ENCODE assay signal across 8 cellular contexts in the genomic region with DNA sequence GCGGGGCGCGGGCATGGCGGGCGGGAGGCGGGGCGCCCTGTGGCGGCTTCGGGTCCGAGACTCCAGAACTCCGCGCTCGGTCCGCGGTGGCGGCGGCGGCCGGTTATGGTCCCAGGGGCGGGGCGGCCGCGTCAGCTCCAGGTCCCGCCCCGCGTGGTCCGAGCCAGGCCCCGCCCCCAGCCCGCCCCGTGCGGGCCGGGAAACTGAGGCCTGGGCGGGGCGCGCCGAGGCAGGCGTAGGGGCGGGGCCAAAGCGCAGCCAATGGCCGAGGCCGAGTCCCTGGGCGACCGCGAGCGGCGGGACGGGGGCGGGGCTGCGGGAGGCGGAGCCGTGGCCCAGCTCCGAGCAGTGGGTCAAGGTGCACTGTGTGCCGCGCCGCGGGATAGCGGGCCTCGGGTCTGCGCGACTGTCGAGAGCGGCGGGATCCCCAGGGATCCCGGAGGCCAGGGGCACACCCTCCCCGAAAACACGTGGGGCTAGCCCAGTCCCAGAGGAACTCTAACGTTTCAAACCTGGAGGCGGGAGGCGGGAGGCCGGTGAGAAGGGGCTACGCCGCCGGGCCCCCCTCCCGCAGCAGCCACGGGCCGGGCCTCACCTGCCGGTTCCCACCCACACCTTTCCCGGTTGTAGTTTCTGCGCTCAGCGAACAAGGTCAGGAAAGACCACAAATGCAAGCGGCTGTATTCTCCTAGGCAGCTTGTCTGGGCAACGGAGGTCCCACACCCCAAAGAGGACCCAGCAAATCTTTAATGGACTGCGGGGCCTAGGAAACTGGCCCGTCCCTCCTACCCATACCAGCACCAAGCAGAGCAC. TPM values are rescaled to one million over a fixed set of nuclear protein-coding genes. Genes with fewer than 3 reads are reported as not detected.
DNase-seq lines count a peak whose midpoint lies in the region; ATAC-seq and TF ChIP-seq lines count a peak whose summit lies in the region.

A gene (minus strand): TSS at position 78 of the 813 bp plus-strand sequence. CDS start 63 bp downstream, at position 15.

- H4K20me1 ChIP-seq in BLaER1 treated with 17β-estradiol and CSF1 and Interleukin-3, amounts not matched to agents 10 nM and 100 nM: peaks cover 8 to 66% (median 35%) of the 10 kb centered on the region in 11 experiments; a peak in 19 of 22 replicates

- H3K9me3 ChIP-seq in BLaER1 treated with 17β-estradiol and CSF1 and Interleukin-3, amounts not matched to agents 10 nM and 100 nM (replicated peaks in 1 of 11): no peaks in the 10 kb centered on the region
- no peaks in the 10 kb centered on the region for H3K9me3 ChIP-seq in lung (ENCODE audit: control insufficient read depth in 2 of 2, insufficient read depth in 1 of 2, low read length in 1 of 2)

- peak within 1 kb of the TSS; percentile 60 for H3K27ac Mint-ChIP-seq in activated CD8-positive, alpha-beta T cell treated with anti-CD3 and anti-CD28 coated beads, Interleukin-2, amount 10 ng/mL, durations not matched to agents 7 days and 5 days

- no peaks in the 10 kb centered on the region for H3K27me3 ChIP-seq in BLaER1 treated with 17β-estradiol and CSF1 and Interleukin-3, amounts not matched to agents 10 nM and 100 nM
- no peaks in the 10 kb centered on the region for H3K27me3 ChIP-seq in lung (ENCODE audit: control insufficient read depth, insufficient read depth)

- no peaks in the 10 kb centered on the region for H3K9me3 Mint-ChIP-seq in activated CD8-positive, alpha-beta T cell treated with anti-CD3 and anti-CD28 coated beads, Interleukin-2, amount 10 ng/mL, durations not matched to agents 7 days and 5 days (ENCODE audit: insufficient read depth)

- TF ChIP-seq CTCF in lung (IDR thresholded peaks at IDR 0.05; ENCODE audit: control extremely low read depth, extremely low read depth): no peak

- peak within 1 kb of the TSS; percentile 78 for H3K4me3 Mint-ChIP-seq in activated CD8-positive, alpha-beta T cell treated with anti-CD3 and anti-CD28 coated beads, Interleukin-2, amount 10 ng/mL, durations not matched to agents 7 days and 5 days

- peaks cover 53 to 70% (median 66%) of the 10 kb centered on the region in 10 experiments for H3K4me1 ChIP-seq in BLaER1 treated with 17β-estradiol and CSF1 and Interleukin-3, amounts not matched to agents 10 nM and 100 nM
- H3K4me1 ChIP-seq in lung (ENCODE audit: control insufficient read depth in 2 of 2, insufficient read depth in 2 of 2, low read length in 2 of 2): peaks cover 0 to 11% of the 10 kb centered on the region in 2 donors

- H3K27me3 Mint-ChIP-seq in activated CD8-positive, alpha-beta T cell treated with anti-CD3 and anti-CD28 coated beads, Interleukin-2, amount 10 ng/mL, durations not matched to agents 7 days and 5 days (ENCODE audit: low read depth): no peaks in the 10 kb centered on the region

- H3K27ac ChIP-seq in BLaER1 treated with 17β-estradiol and CSF1 and Interleukin-3, amounts not matched to agents 10 nM and 100 nM: peak within 1 kb of the TSS; percentile 83 to 99 (median 96)
- peak within 1 kb of the TSS; percentile 82 to 89 for H3K27ac ChIP-seq in lung (ENCODE audit: low read depth in 1 of 2, low read length in 1 of 2)

- no peaks in the 10 kb centered on the region for H3K36me3 Mint-ChIP-seq in activated CD8-positive, alpha-beta T cell treated with anti-CD3 and anti-CD28 coated beads, Interleukin-2, amount 10 ng/mL, durations not matched to agents 7 days and 5 days (ENCODE audit: low read depth)

- peak; percentile 73 for ATAC-seq in GM19324 (IDR thresholded peaks at IDR 0.05; ENCODE audit: low FRiP score, unreplicated experiment)
- peak; percentile 66 for ATAC-seq in HG03460 (IDR thresholded peaks at IDR 0.05; ENCODE audit: unreplicated experiment)
- peak; percentile 86 for ATAC-seq in activated CD8-positive, alpha-beta T cell treated with anti-CD3 and anti-CD28 coated beads, Interleukin-2, amount 10 ng/mL, durations not matched to agents 7 days and 5 days
- ATAC-seq in lung (ENCODE audit: insufficient read depth, low FRiP score): peak; percentile 93

- 1% methylated on average over 48 to 84 of the region's 84 CpGs for WGBS in lung, 2 donors

- peak within 1 kb of the TSS; percentile 84 to 99 (median 94) for H3K4me3 ChIP-seq in BLaER1 treated with 17β-estradiol and CSF1 and Interleukin-3, amounts not matched to agents 10 nM and 100 nM
- peak within 1 kb of the TSS; percentile 63 for H3K4me3 ChIP-seq in lung

- H3K4me1 Mint-ChIP-seq in activated CD8-positive, alpha-beta T cell treated with anti-CD3 and anti-CD28 coated beads, Interleukin-2, amount 10 ng/mL, durations not matched to agents 7 days and 5 days (ENCODE audit: low read depth): peaks cover 40% of the 10 kb centered on the region

- POLR2A ChIA-PET in activated CD8-positive, alpha-beta T cell treated with anti-CD3 and anti-CD28 coated beads, Interleukin-2, amount 10 ng/mL, durations not matched to agents 7 days and 5 days (lab: Charles Lee): interaction anchor here (1.4 to 1.8 kb wide), 2 partner anchors 34 to 301 kb away, joined by 4 to 5 read pairs; a partner anchor contains a TSS

- peaks cover 0 to 28% (median 10%) of the 10 kb centered on the region in 11 experiments; a peak in 10 of 22 replicates for H3K36me3 ChIP-seq in BLaER1 treated with 17β-estradiol and CSF1 and Interleukin-3, amounts not matched to agents 10 nM and 100 nM
- H3K36me3 ChIP-seq in lung (ENCODE audit: control insufficient read depth in 2 of 2, insufficient read depth in 2 of 2, low read length in 2 of 2): peaks cover 0 to 3% of the 10 kb centered on the region in 2 donors

- CTCF ChIA-PET in activated CD8-positive, alpha-beta T cell treated with anti-CD3 and anti-CD28 coated beads, Interleukin-2, amount 10 ng/mL, durations not matched to agents 7 days and 5 days (lab: Charles Lee): interaction anchor here (0.6 to 3.2 kb wide), 15 partner anchors 9 to 451 kb away, joined by 3 to 14 read pairs (median 3); a partner anchor contains a TSS

- peak within 1 kb of the TSS; percentile 96 to 100 (median 98) for H3K4me2 ChIP-seq in BLaER1 treated with 17β-estradiol and CSF1 and Interleukin-3, amounts not matched to agents 10 nM and 100 nM

- peak within 1 kb of the TSS; percentile 85 to 100 (median 98) for H3K9ac ChIP-seq in BLaER1 treated with 17β-estradiol and CSF1 and Interleukin-3, amounts not matched to agents 10 nM and 100 nM

- peak; percentile 48 for DNase-seq in NCI-H82 treated with DMSO at 0.1 percent for 48 hours (lab: John Stamatoyannopoulos, UW; ENCODE audit: unreplicated experiment)
- DNase-seq in activated CD8-positive, alpha-beta T cell treated with anti-CD3 and anti-CD28 coated beads, Interleukin-2, amount 10 ng/mL, durations not matched to agents 7 days and 5 days: peak; percentile 88
- peak; percentile 67 for DNase-seq in effector CD4-positive, alpha-beta T cell
- DNase-seq in lung (ENCODE audit: low spot score): peak; percentile 90
- DNase-seq in stimulated activated CD4-positive, alpha-beta T cell treated with anti-CD3 and anti-CD28 coated beads, TNF-alpha, amount 100 ng/mL, for 1 hour (ENCODE audit: low read depth in 3 of 3, low spot score in 1 of 3): peak; percentile 34 to 78 (median 61)

RNA-seq across cellular contexts. Expression of the gene that starts here (rescaled TPM):
- 10 to 100 TPM; 69.1 to 73.0 TPM for total RNA-seq in activated CD8-positive, alpha-beta T cell treated with anti-CD3 and anti-CD28 coated beads, Interleukin-2, amount 10 ng/mL, durations not matched to agents 7 days and 5 days
- 10 to 100 TPM; 36.3 to 95.8 TPM for total RNA-seq in lung
- polyA plus RNA-seq in lung: 10 to 100 TPM; 48.1 to 49.1 TPM

Comparison
In these comparisons a context has a peak if more than half of its experiments do, and no peak if none do; other contexts are left out.
1. Peak in every context shown above with its lines: DNase-seq, ATAC-seq, H3K4me3 ChIP-seq and H3K27ac ChIP-seq.